ENCODE assay signal across 19 cellular contexts in genomic region chr14:26286066-26286791, GRCh38.
DNase-seq lines count a peak whose midpoint lies in the region; ATAC-seq and TF ChIP-seq lines count a peak whose summit lies in the region.
"Had no signal": no experiment of that assay in that cellular context is flagged by ENCODE, and none has a peak within 500 bp of the region (broad histone marks: within the 10 kb centered on the region; RNA-seq: fewer than 3 reads in every experiment).

No MANE protein-coding gene starts in this region.

- no peaks in the 10 kb centered on the region for H4K20me1 ChIP-seq in GM23338 (replicated peaks; ENCODE audit: insufficient read depth)
- H4K20me1 ChIP-seq in fibroblast of lung (ENCODE audit: control insufficient read depth, extremely low read depth, insufficient read depth, low read length), result no peaks in the 10 kb centered on the region

- H3K4me3 Mint-ChIP-seq in GM23338, result no peak overlapping the region
- H3K4me3 Mint-ChIP-seq in CD8-positive, alpha-beta memory T cell, result no peak overlapping the region
- H3K4me3 Mint-ChIP-seq: activated naive CD8-positive, alpha-beta T cell; activated T-cell treated with anti-CD3 and anti-CD28 coated beads, Interleukin-2, amount 50 U/mL, for 72 hours; naive thymus-derived CD8-positive, alpha-beta T cell had no signal

- H3K4me2 ChIP-seq in GM23338, result no peak overlapping the region
- H3K4me2 ChIP-seq in fibroblast of lung (ENCODE audit: extremely low read depth, insufficient read depth, low read length), result peak overlapping the region; percentile 11

- CTCF ChIA-PET in CD8-positive, alpha-beta memory T cell (lab: Charles Lee), result no interaction called here

- no peaks in the 10 kb centered on the region for H3K9me3 ChIP-seq in fibroblast of lung (ENCODE audit: control insufficient read depth, insufficient read depth, low read depth, low read length)
- no peaks in the 10 kb centered on the region for H3K9me3 ChIP-seq in CD8-positive, alpha-beta memory T cell (ENCODE audit: low read length)
- H3K9me3 ChIP-seq: esophagus muscularis mucosa, heart right ventricle had no signal

- H3K4me1 Mint-ChIP-seq in GM23338, result peaks cover 22% of the 10 kb centered on the region
- no peaks in the 10 kb centered on the region for H3K4me1 Mint-ChIP-seq in CD8-positive, alpha-beta memory T cell
- H3K4me1 Mint-ChIP-seq: naive thymus-derived CD8-positive, alpha-beta T cell had no signal

- H3K27me3 ChIP-seq in GM23338 (ENCODE audit: insufficient read depth) (no peaks in the 10 kb centered on the region), fibroblast of lung (ENCODE audit: control insufficient read depth, insufficient read depth, low read length) (no peaks in the 10 kb centered on the region), rectal smooth muscle tissue (ENCODE audit: control insufficient read depth, insufficient read depth, low read length) (no peaks in the 10 kb centered on the region)
- no peaks in the 10 kb centered on the region for H3K27me3 ChIP-seq in CD8-positive, alpha-beta memory T cell (ENCODE audit: insufficient read depth, low read length, poor library complexity, severe bottlenecking)
- H3K27me3 ChIP-seq: esophagus muscularis mucosa, heart right ventricle had no signal

- H3K9ac ChIP-seq in fibroblast of lung (ENCODE audit: insufficient read depth, low read length) (no peak overlapping the region), rectal smooth muscle tissue (ENCODE audit: low read length) (no peak overlapping the region)

- no peak overlapping the region for H3K27ac Mint-ChIP-seq in GM23338
- no peak overlapping the region for H3K27ac Mint-ChIP-seq in CD8-positive, alpha-beta memory T cell
- H3K27ac Mint-ChIP-seq: activated naive CD8-positive, alpha-beta T cell; activated T-cell treated with anti-CD3 and anti-CD28 coated beads, Interleukin-2, amount 50 U/mL, for 72 hours; naive thymus-derived CD8-positive, alpha-beta T cell had no signal

- H3K4me1 ChIP-seq in GM23338 (ENCODE audit: insufficient read depth), result peaks cover 20% of the 10 kb centered on the region
- H3K4me1 ChIP-seq in fibroblast of lung (ENCODE audit: control insufficient read depth, extremely low read depth, insufficient read depth, low read length), result peaks cover 3% of the 10 kb centered on the region
- peaks cover 20% of the 10 kb centered on the region for H3K4me1 ChIP-seq in rectal smooth muscle tissue (ENCODE audit: control insufficient read depth, insufficient read depth, low read length)
- no peaks in the 10 kb centered on the region for H3K4me1 ChIP-seq in CD8-positive, alpha-beta memory T cell (ENCODE audit: insufficient read depth, low read length)

- no peaks in the 10 kb centered on the region for H3K36me3 ChIP-seq in GM23338 (ENCODE audit: insufficient read depth)
- H3K36me3 ChIP-seq in fibroblast of lung (ENCODE audit: control insufficient read depth, insufficient read depth, low read length), result no peaks in the 10 kb centered on the region
- H3K36me3 ChIP-seq in rectal smooth muscle tissue (ENCODE audit: control insufficient read depth, insufficient read depth, low read length), result no peaks in the 10 kb centered on the region
- no peaks in the 10 kb centered on the region for H3K36me3 ChIP-seq in CD8-positive, alpha-beta memory T cell (ENCODE audit: insufficient read depth, low read length)
- H3K36me3 ChIP-seq: esophagus muscularis mucosa, heart right ventricle had no signal

- no peak for TF ChIP-seq CTCF in GM23338 (conservative IDR thresholded peaks at IDR 0.05; ENCODE audit: low read depth in 2 of 2)
- TF ChIP-seq CTCF in fibroblast of lung (conservative IDR thresholded peaks at IDR 0.05 in 1 of 2, IDR thresholded peaks at IDR 0.05 in 1 of 2; ENCODE audit: low read depth in 1 of 2, low read length in 2 of 2), result no peak

- no peaks in the 10 kb centered on the region for H3K79me2 ChIP-seq in GM23338 (replicated peaks; ENCODE audit: insufficient read depth)
- H3K79me2 ChIP-seq in fibroblast of lung (ENCODE audit: control insufficient read depth, insufficient read depth, low read length), result no peaks in the 10 kb centered on the region

- POLR2A ChIA-PET in CD8-positive, alpha-beta memory T cell (lab: Charles Lee), result no interaction called here

- no peaks in the 10 kb centered on the region for H3F3A ChIP-seq in GM23338 (replicated peaks; ENCODE audit: low read depth)

- H3K27ac ChIP-seq in GM23338 (ENCODE audit: low read depth) (no peak overlapping the region), fibroblast of lung (ENCODE audit: insufficient read depth, low read length) (peak overlapping the region; percentile 4), rectal smooth muscle tissue (ENCODE audit: low read depth, low read length) (peak overlapping the region; percentile 33)
- no peak overlapping the region for H3K27ac ChIP-seq in CD8-positive, alpha-beta memory T cell (ENCODE audit: low read depth, low read length)
- H3K27ac ChIP-seq: esophagus muscularis mucosa, heart right ventricle had no signal

- H3K4me3 ChIP-seq in GM23338, result no peak overlapping the region
- peak overlapping the region in 1 of 4 experiments; percentile 16 for H3K4me3 ChIP-seq in fibroblast of lung (replicated peaks in 1 of 4; ENCODE audit: control extremely low read depth in 1 of 4, insufficient read depth in 1 of 4, low read depth in 3 of 4, low read length in 4 of 4)
- H3K4me3 ChIP-seq in rectal smooth muscle tissue (ENCODE audit: low read length), result peak overlapping the region; percentile 29
- no peak overlapping the region for H3K4me3 ChIP-seq in CD8-positive, alpha-beta memory T cell (ENCODE audit: low read length)
- H3K4me3 ChIP-seq: esophagus muscularis mucosa, heart right ventricle had no signal

- H2AFZ ChIP-seq in GM23338, result peak overlapping the region; percentile 77; the same call in 1 of the 2 replicates
- no peak overlapping the region for H2AFZ ChIP-seq in fibroblast of lung (ENCODE audit: low read length)

- H3K36me3 Mint-ChIP-seq in GM23338 (ENCODE audit: low read depth), result no peaks in the 10 kb centered on the region
- H3K36me3 Mint-ChIP-seq in CD8-positive, alpha-beta memory T cell, result no peaks in the 10 kb centered on the region
- H3K36me3 Mint-ChIP-seq: activated naive CD8-positive, alpha-beta T cell; naive thymus-derived CD8-positive, alpha-beta T cell had no signal

- no peak for ATAC-seq in GM23338
- ATAC-seq in GM18517 (IDR thresholded peaks at IDR 0.05; ENCODE audit: unreplicated experiment), result no peak
- ATAC-seq: activated T-cell treated with anti-CD3 and anti-CD28 coated beads, Interleukin-2, amount 50 U/mL, for 72 hours; heart right ventricle; naive thymus-derived CD8-positive, alpha-beta T cell had no signal

- H3K9me3 Mint-ChIP-seq in GM23338, result no peaks in the 10 kb centered on the region; the same call in 2 of the 3 replicates
- peaks cover 9 to 19% (median 16%) of the 10 kb centered on the region in 5 donors for H3K9me3 Mint-ChIP-seq in CD8-positive, alpha-beta memory T cell

- DNase-seq in GM23338 (ENCODE audit: low spot score) (no peak), SHP77 treated with DMSO at 0.1 percent for 48 hours (lab: John Stamatoyannopoulos, UW) (peak; percentile 73), fibroblast of lung (ENCODE audit: low read depth in 2 of 2) (peak; percentile 13 to 42), DMS 273 treated with DMSO at 0.1 percent for 48 hours (lab: John Stamatoyannopoulos, UW) (no peak), HCEC 1CT (no peak)
- DNase-seq in CD8-positive, alpha-beta memory T cell, result no peak
- DNase-seq: activated CD8-positive, alpha-beta memory T cell treated with anti-CD3 and anti-CD28 coated beads for 24 hours; activated T-cell treated with anti-CD3 and anti-CD28 coated beads, Interleukin-2, amount 50 U/mL, for 72 hours; AML-193; heart right ventricle; islet precursor cell; naive thymus-derived CD8-positive, alpha-beta T cell; NCI-H1436; NCI-H446; stimulated activated CD4-positive, alpha-beta T cell treated with anti-CD3 and anti-CD28 coated beads, Interleukin-12 subunit alpha, Interleukin-12 subunit beta, amount 100 ng/mL, for 4 hours had no signal

- H3K9me2 ChIP-seq in GM23338 (ENCODE audit: insufficient read depth), result no peaks in the 10 kb centered on the region; the same call in 1 of the 2 replicates

- peaks cover 3% of the 10 kb centered on the region for H3K27me3 Mint-ChIP-seq in GM23338 (ENCODE audit: insufficient read depth, low read depth, poor library complexity)
- no peaks in the 10 kb centered on the region for H3K27me3 Mint-ChIP-seq in CD8-positive, alpha-beta memory T cell
- H3K27me3 Mint-ChIP-seq: activated naive CD8-positive, alpha-beta T cell had no signal

TF ChIP-seq in GM23338, 12 proteins besides CTCF, POLR2A, EP300 and RAD21 (continues in another document):
- TF ChIP-seq EZH2phosphoT487 (IDR thresholded peaks at IDR 0.05; ENCODE audit: unreplicated experiment) (no peak), ZNF331 (CRISPR knock-in tag; IDR thresholded peaks at IDR 0.05; ENCODE audit: low read depth) (no peak), NANOG (IDR thresholded peaks at IDR 0.05; ENCODE audit: borderline replicate concordance) (no peak), ZNF114 (CRISPR knock-in tag; IDR thresholded peaks at IDR 0.05) (no peak), REST (IDR thresholded peaks at IDR 0.05; ENCODE audit: unreplicated experiment) (no peak), EZH2 (IDR thresholded peaks at IDR 0.05; ENCODE audit: low read depth, unreplicated experiment) (no peak), STAT1 (IDR thresholded peaks at IDR 0.05; ENCODE audit: unreplicated experiment) (no peak), CREB1 (CRISPR knock-in tag; IDR thresholded peaks at IDR 0.05; ENCODE audit: low read depth) (no peak)

Comparison
In these comparisons a context has a peak if more than half of its experiments do, and no peak if none do; other contexts are left out.
1. DNase-seq: peak in SHP77 treated with DMSO at 0.1 percent for 48 hours (single experiment) and fibroblast of lung (2 of 2); none in GM23338 (single experiment), DMS 273 treated with DMSO at 0.1 percent for 48 hours (single experiment), HCEC 1CT (single experiment) and CD8-positive, alpha-beta memory T cell (0 of 5).
2. H3K27ac ChIP-seq: peak in fibroblast of lung (single experiment) and rectal smooth muscle tissue (single experiment); none in GM23338 (single experiment) and CD8-positive, alpha-beta memory T cell (single experiment).